In the genomic region with DNA sequence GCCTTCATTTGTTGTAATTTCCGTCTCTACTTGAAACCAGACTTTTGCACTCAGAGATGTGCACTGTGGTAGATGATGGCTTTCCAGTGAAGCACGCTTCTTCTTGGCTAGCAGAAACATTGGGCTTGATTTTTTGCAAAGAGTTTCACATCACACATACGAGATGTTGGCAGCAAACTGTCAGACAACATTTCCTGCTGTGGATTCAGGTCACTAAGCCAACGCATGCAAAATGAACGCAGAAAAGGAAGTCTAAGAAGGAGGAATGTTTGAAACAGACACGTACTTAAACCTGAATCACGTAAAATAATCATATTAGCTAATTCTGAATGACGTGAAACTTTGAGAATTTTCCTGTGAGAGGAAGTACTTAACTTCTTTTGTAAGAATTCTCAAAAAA, we compare ENCODE assay signal across 16 cellular contexts.
A peak's percentile ranks its signal among the peaks of the same experiment; 100 is the strongest.
DNase-seq lines count a peak whose midpoint lies in the region; ATAC-seq and TF ChIP-seq lines count a peak whose summit lies in the region.
"Had no signal": no experiment of that assay in that cellular context is flagged by ENCODE, and none has a peak within 500 bp of the region (broad histone marks: within the 10 kb centered on the region; RNA-seq: fewer than 3 reads in every experiment).

No MANE protein-coding gene starts in this region.

- no peak for TF ChIP-seq CTCF in brain microvascular endothelial cell (IDR thresholded peaks at IDR 0.05; ENCODE audit: low read depth, low read length, missing control alignments)

- peak overlapping the region; percentile 44 for H3K4me3 Mint-ChIP-seq in activated naive CD8-positive, alpha-beta T cell treated with anti-CD3 and anti-CD28 coated beads, Interleukin-2, amount 10 ng/mL, durations not matched to agents 7 days and 5 days
- H3K4me3 Mint-ChIP-seq in activated naive CD8-positive, alpha-beta T cell treated with anti-CD3 and anti-CD28 coated beads for 36 hours: no peak overlapping the region
- no peak overlapping the region for H3K4me3 Mint-ChIP-seq in stimulated activated effector memory CD8-positive, alpha-beta T cell treated with anti-CD3 and anti-CD28 coated beads, Interleukin-12 subunit alpha, Interleukin-12 subunit beta, amount 100 ng/mL, for 72 hours
- H3K4me3 Mint-ChIP-seq: activated B cell treated with CpG ODN at 0.5 μM for 24 hours had no signal

- POLR2A ChIA-PET in activated naive CD8-positive, alpha-beta T cell treated with anti-CD3 and anti-CD28 coated beads, Interleukin-2, amount 10 ng/mL, durations not matched to agents 7 days and 5 days (lab: Charles Lee): no interaction called here

- in situ Hi-C loops in brain microvascular endothelial cell (cut with HindIII; ENCODE audit: low pct_ligation_motif_present, low sequenced_read_pairs): no loop called here

- no peaks in the 10 kb centered on the region for H3K27me3 ChIP-seq in brain microvascular endothelial cell (replicated peaks)
- H3K27me3 ChIP-seq: breast epithelium, tibial artery had no signal

- no peaks in the 10 kb centered on the region for H3K36me3 ChIP-seq in brain microvascular endothelial cell (replicated peaks)
- H3K36me3 ChIP-seq: breast epithelium, tibial artery had no signal

- H3K4me1 Mint-ChIP-seq in activated naive CD8-positive, alpha-beta T cell treated with anti-CD3 and anti-CD28 coated beads, Interleukin-2, amount 10 ng/mL, durations not matched to agents 7 days and 5 days: peaks cover 6% of the 10 kb centered on the region
- peaks cover 13% of the 10 kb centered on the region for H3K4me1 Mint-ChIP-seq in activated naive CD8-positive, alpha-beta T cell treated with anti-CD3 and anti-CD28 coated beads for 36 hours
- H3K4me1 Mint-ChIP-seq in stimulated activated effector memory CD8-positive, alpha-beta T cell treated with anti-CD3 and anti-CD28 coated beads, Interleukin-12 subunit alpha, Interleukin-12 subunit beta, amount 100 ng/mL, for 72 hours: no peaks in the 10 kb centered on the region
- H3K4me1 Mint-ChIP-seq: activated B cell treated with CpG ODN at 0.5 μM for 24 hours had no signal

- peak overlapping the region; percentile 72 for H3K27ac Mint-ChIP-seq in activated naive CD8-positive, alpha-beta T cell treated with anti-CD3 and anti-CD28 coated beads, Interleukin-2, amount 10 ng/mL, durations not matched to agents 7 days and 5 days
- H3K27ac Mint-ChIP-seq in activated naive CD8-positive, alpha-beta T cell treated with anti-CD3 and anti-CD28 coated beads for 36 hours: no peak overlapping the region
- H3K27ac Mint-ChIP-seq in stimulated activated effector memory CD8-positive, alpha-beta T cell treated with anti-CD3 and anti-CD28 coated beads, Interleukin-12 subunit alpha, Interleukin-12 subunit beta, amount 100 ng/mL, for 72 hours: no peak overlapping the region
- H3K27ac Mint-ChIP-seq: activated B cell treated with CpG ODN at 0.5 μM for 24 hours had no signal

- no peak overlapping the region for H3K4me3 ChIP-seq in brain microvascular endothelial cell (ENCODE audit: low read depth, low read length)
- H3K4me3 ChIP-seq: breast epithelium, lung, tibial artery had no signal

- DNase-seq in activated naive CD8-positive, alpha-beta T cell treated with anti-CD3 and anti-CD28 coated beads, Interleukin-2, amount 10 ng/mL, durations not matched to agents 7 days and 5 days: no peak
- DNase-seq in activated naive CD8-positive, alpha-beta T cell treated with anti-CD3 and anti-CD28 coated beads for 36 hours: no peak
- peak; percentile 81 for DNase-seq in brain microvascular endothelial cell
- DNase-seq in iris pigment epithelial cell (ENCODE audit: low read depth): peak; percentile 55
- no peak for DNase-seq in hippocampal formation (lab: John Stamatoyannopoulos, UW)
- no peak for DNase-seq in stimulated activated effector memory CD8-positive, alpha-beta T cell treated with anti-CD3 and anti-CD28 coated beads, Interleukin-12 subunit alpha, Interleukin-12 subunit beta, amount 100 ng/mL, for 72 hours (ENCODE audit: low spot score in 2 of 2)
- no peak for DNase-seq in NCI-H2196 treated with DMSO at 0.1 percent for 48 hours (lab: John Stamatoyannopoulos, UW; ENCODE audit: unreplicated experiment)
- DNase-seq in NCI-H82 treated with DMSO at 0.1 percent for 48 hours (lab: John Stamatoyannopoulos, UW; ENCODE audit: unreplicated experiment): no peak
- DNase-seq: activated B cell treated with CpG ODN at 0.5 μM for 24 hours; activated T-cell treated with anti-CD3 and anti-CD28 coated beads, Interleukin-2, amount 50 U/mL, for 72 hours; DMS79; NCI-H1092; NCI-H2227 treated with DMSO at 0.1 percent for 48 hours; tibial artery had no signal

- no peaks in the 10 kb centered on the region for H3K27me3 Mint-ChIP-seq in activated naive CD8-positive, alpha-beta T cell treated with anti-CD3 and anti-CD28 coated beads, Interleukin-2, amount 10 ng/mL, durations not matched to agents 7 days and 5 days
- no peaks in the 10 kb centered on the region for H3K27me3 Mint-ChIP-seq in activated naive CD8-positive, alpha-beta T cell treated with anti-CD3 and anti-CD28 coated beads for 36 hours

- no peaks in the 10 kb centered on the region for H3K36me3 Mint-ChIP-seq in activated naive CD8-positive, alpha-beta T cell treated with anti-CD3 and anti-CD28 coated beads, Interleukin-2, amount 10 ng/mL, durations not matched to agents 7 days and 5 days
- no peaks in the 10 kb centered on the region for H3K36me3 Mint-ChIP-seq in activated naive CD8-positive, alpha-beta T cell treated with anti-CD3 and anti-CD28 coated beads for 36 hours
- H3K36me3 Mint-ChIP-seq in stimulated activated effector memory CD8-positive, alpha-beta T cell treated with anti-CD3 and anti-CD28 coated beads, Interleukin-12 subunit alpha, Interleukin-12 subunit beta, amount 100 ng/mL, for 72 hours: no peaks in the 10 kb centered on the region

- ATAC-seq in activated naive CD8-positive, alpha-beta T cell treated with anti-CD3 and anti-CD28 coated beads, Interleukin-2, amount 10 ng/mL, durations not matched to agents 7 days and 5 days (ENCODE audit: low read depth): no peak
- no peak for ATAC-seq in stimulated activated effector memory CD8-positive, alpha-beta T cell treated with anti-CD3 and anti-CD28 coated beads, Interleukin-12 subunit alpha, Interleukin-12 subunit beta, amount 100 ng/mL, for 72 hours
- ATAC-seq: activated T-cell treated with anti-CD3 and anti-CD28 coated beads, Interleukin-2, amount 50 U/mL, for 72 hours had no signal

- peak overlapping the region; percentile 88 for H3K27ac ChIP-seq in brain microvascular endothelial cell
- H3K27ac ChIP-seq: breast epithelium, tibial artery had no signal

- H3K9me3 Mint-ChIP-seq in activated naive CD8-positive, alpha-beta T cell treated with anti-CD3 and anti-CD28 coated beads, Interleukin-2, amount 10 ng/mL, durations not matched to agents 7 days and 5 days: no peaks in the 10 kb centered on the region
- no peaks in the 10 kb centered on the region for H3K9me3 Mint-ChIP-seq in activated naive CD8-positive, alpha-beta T cell treated with anti-CD3 and anti-CD28 coated beads for 36 hours
- no peaks in the 10 kb centered on the region for H3K9me3 Mint-ChIP-seq in stimulated activated effector memory CD8-positive, alpha-beta T cell treated with anti-CD3 and anti-CD28 coated beads, Interleukin-12 subunit alpha, Interleukin-12 subunit beta, amount 100 ng/mL, for 72 hours
- H3K9me3 Mint-ChIP-seq: activated B cell treated with CpG ODN at 0.5 μM for 24 hours; activated T-cell treated with anti-CD3 and anti-CD28 coated beads, Interleukin-2, amount 50 U/mL, for 72 hours had no signal

Comparison
In these comparisons a context has a peak if more than half of its experiments do, and no peak if none do; other contexts are left out.
1. DNase-seq: peak in brain microvascular endothelial cell (single experiment) and iris pigment epithelial cell (single experiment); none in activated naive CD8-positive, alpha-beta T cell treated with anti-CD3 and anti-CD28 coated beads, Interleukin-2, amount 10 ng/mL, durations not matched to agents 7 days and 5 days (single experiment), activated naive CD8-positive, alpha-beta T cell treated with anti-CD3 and anti-CD28 coated beads for 36 hours (single experiment), hippocampal formation (0 of 2), stimulated activated effector memory CD8-positive, alpha-beta T cell treated with anti-CD3 and anti-CD28 coated beads, Interleukin-12 subunit alpha, Interleukin-12 subunit beta, amount 100 ng/mL, for 72 hours (0 of 2), NCI-H2196 treated with DMSO at 0.1 percent for 48 hours (single experiment) and NCI-H82 treated with DMSO at 0.1 percent for 48 hours (single experiment).